ENCODE assay signal across 22 cellular contexts in genomic region chr17:36474571-36474970, GRCh38.
"Had no signal": no experiment of that assay in that cellular context is flagged by ENCODE, and none has a peak within 500 bp of the region (broad histone marks: within the 10 kb centered on the region; RNA-seq: fewer than 3 reads in every experiment).

No MANE protein-coding gene starts in this region.

- H3K9me3 Mint-ChIP-seq: dendritic cell treated with granulocyte-macrophage colony-stimulating factor and Interleukin-4, amounts not matched to agents 40 ng/mL and 50 ng/mL, for 4 days; mesothelial cell of epicardium had no signal

- H3K27me3 ChIP-seq: colonic mucosa had no signal

- H3K36me3 Mint-ChIP-seq: mesothelial cell of epicardium, naive B cell had no signal

- ATAC-seq: gastrocnemius medialis, left lung, mucosa of descending colon had no signal

- H3K27ac Mint-ChIP-seq: dendritic cell treated with granulocyte-macrophage colony-stimulating factor and Interleukin-4, amounts not matched to agents 40 ng/mL and 50 ng/mL, for 4 days; memory B cell; mesothelial cell of epicardium had no signal

- H3K36me3 ChIP-seq: colonic mucosa, esophagus squamous epithelium, gastrocnemius medialis, heart right ventricle, left lung had no signal

- H3K4me3 ChIP-seq: colonic mucosa, esophagus squamous epithelium, gastrocnemius medialis, heart right ventricle, left lung, lung, mucosa of descending colon had no signal

- H3K4me1 ChIP-seq: colonic mucosa, esophagus squamous epithelium, gastrocnemius medialis, heart right ventricle, left lung had no signal

- H3K4me1 Mint-ChIP-seq: mesothelial cell of epicardium had no signal

- H3K4me3 Mint-ChIP-seq: dendritic cell treated with granulocyte-macrophage colony-stimulating factor and Interleukin-4, amounts not matched to agents 40 ng/mL and 50 ng/mL, for 4 days; memory B cell; mesothelial cell of epicardium; naive B cell had no signal

- H3K27ac ChIP-seq: colonic mucosa, epithelial cell of prostate, esophagus squamous epithelium, gastrocnemius medialis, heart right ventricle, left lung had no signal

- H3K9me3 ChIP-seq: colonic mucosa, esophagus squamous epithelium, gastrocnemius medialis, heart right ventricle, left lung, mucosa of descending colon had no signal

- DNase-seq: colonic mucosa; cortex of kidney; effector memory CD4-positive, alpha-beta T cell; erythroblast; esophagus squamous epithelium; foreskin fibroblast; foreskin melanocyte; gastrocnemius medialis; glutamatergic neuron; heart right ventricle; left cardiac atrium; left lung; left ventricle myocardium superior; mammary epithelial cell; mesendoderm; mucosa of descending colon; naive B cell had no signal
